ENCODE assay signal across 19 cellular contexts in the genomic region with DNA sequence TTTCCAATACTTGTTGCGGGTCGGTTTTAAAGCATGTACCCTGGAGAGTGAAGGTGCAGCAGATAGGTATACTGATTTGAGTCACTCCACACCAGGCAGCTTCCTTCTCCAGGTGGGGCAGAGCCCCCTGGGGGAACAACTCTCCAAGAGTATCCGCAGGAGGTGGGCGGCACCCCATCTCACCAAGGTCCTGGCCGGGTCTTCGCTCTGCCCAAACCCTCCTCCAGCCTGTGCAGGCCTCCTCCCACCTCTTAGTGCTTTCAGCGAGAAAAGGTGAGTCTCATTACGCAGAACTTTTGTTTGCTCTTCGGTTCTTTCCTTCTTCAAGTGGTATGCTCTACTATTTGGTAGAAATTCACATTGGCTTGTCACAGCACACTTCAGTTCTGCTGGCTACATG. TPM values are rescaled to one million over a fixed set of nuclear protein-coding genes. Genes with fewer than 3 reads are reported as not detected.
DNase-seq lines count a peak whose midpoint lies in the region; ATAC-seq, FAIRE-seq and TF ChIP-seq lines count a peak whose summit lies in the region.
"Had no signal": no experiment of that assay in that cellular context is flagged by ENCODE, and none has a peak within 500 bp of the region (broad histone marks: within the 10 kb centered on the region; RNA-seq: fewer than 3 reads in every experiment).

No MANE protein-coding gene starts in this region.

- H2AK5ac ChIP-seq in H1 (ENCODE audit: low read depth, low read length): no peak overlapping the region

- H3K4me1 Mint-ChIP-seq in stimulated activated memory B cell treated with anti-CD40 and anti-IgM and Interleukin-4, amounts not matched to agents 10 μg/mL and 1 μg/mL and 100 μg/mL, for 72 hours: peaks cover 19% of the 10 kb centered on the region

- no peak for TF ChIP-seq RAD21 in H1 (IDR thresholded peaks at IDR 0.05 in 1 of 2, conservative IDR thresholded peaks at IDR 0.05 in 1 of 2; ENCODE audit: low read depth in 2 of 2, low read length in 2 of 2)

- H4K8ac ChIP-seq in H1 (ENCODE audit: extremely low read depth, insufficient read depth, low read length): no peak overlapping the region

- no peaks in the 10 kb centered on the region for H3K79me1 ChIP-seq in H1 (ENCODE audit: low read depth, low read length)

- H2AFZ ChIP-seq in H1 (ENCODE audit: low read length): no peak overlapping the region

- H3K23ac ChIP-seq in H1 (ENCODE audit: insufficient read length): no peak overlapping the region

- H3K9ac ChIP-seq in H1 (replicated peaks in 1 of 4; ENCODE audit: extremely low read depth in 1 of 4, low read depth in 3 of 4, low read length in 3 of 4): no peak overlapping the region

- CTCF ChIA-PET in HEK293 (lab: Yijun Ruan, JAX): interaction anchor here (2.8 kb wide), 1 partner anchor 10 kb away, joined by 27 read pairs; no protein-coding TSS in a partner anchor
- CTCF ChIA-PET in H1 (lab: Charles Lee; ENCODE audit: partially characterized antibody): interaction anchor here (0.7 to 3.3 kb wide), 3 partner anchors 10 to 50 kb away, joined by 3 to 30 read pairs (median 3); no protein-coding TSS in a partner anchor

- H3K4me1 ChIP-seq in HEK293 (ENCODE audit: control insufficient read depth, insufficient read depth, low read length) (no peaks in the 10 kb centered on the region), H1 (replicated peaks in 1 of 4; ENCODE audit: control insufficient read depth in 3 of 4, insufficient read depth in 4 of 4, low read length in 3 of 4) (no peaks in the 10 kb centered on the region), sigmoid colon (peaks cover 0 to 4% (median 0%) of the 10 kb centered on the region in 4 donors)
- H3K4me1 ChIP-seq: A549 had no signal

- peaks cover 35% of the 10 kb centered on the region for H3K36me3 Mint-ChIP-seq in stimulated activated memory B cell treated with anti-CD40 and anti-IgM and Interleukin-4, amounts not matched to agents 10 μg/mL and 1 μg/mL and 100 μg/mL, for 72 hours

- POLR2A ChIA-PET in HEK293 (lab: Yijun Ruan, JAX): no interaction called here
- POLR2A ChIA-PET in H1 (lab: Charles Lee; ENCODE audit: partially characterized antibody): interaction anchor here (0.6 to 1.8 kb wide), 4 partner anchors 11 to 210 kb away, joined by 3 to 4 read pairs (median 4); a partner anchor contains a TSS

- no peak overlapping the region for H3K56ac ChIP-seq in H1 (replicated peaks; ENCODE audit: insufficient read length, low read depth, low read length)

- peak overlapping the region; percentile 65 for H3K27ac Mint-ChIP-seq in stimulated activated memory B cell treated with anti-CD40 and anti-IgM and Interleukin-4, amounts not matched to agents 10 μg/mL and 1 μg/mL and 100 μg/mL, for 72 hours
- H3K27ac Mint-ChIP-seq: CD14-positive monocyte had no signal

- H2BK20ac ChIP-seq in H1 (ENCODE audit: low read length): no peak overlapping the region

- no peak overlapping the region for H4K91ac ChIP-seq in H1 (replicated peaks; ENCODE audit: insufficient read length, low read length)

- FAIRE-seq in H1 (lab: Jason Lieb, UNC) (no peak), GM12892 (lab: Jason Lieb, UNC) (no peak)
- FAIRE-seq: A549, K562 had no signal

- no peak overlapping the region for H2BK5ac ChIP-seq in H1 (ENCODE audit: low read depth, low read length)

- peak; percentile 31 for DNase-seq in activated effector memory CD4-positive, alpha-beta T cell treated with anti-CD3 and anti-CD28 coated beads, Interleukin-2, amount 50 U/mL, for 16 hours
- no peak for DNase-seq in activated effector memory CD4-positive, alpha-beta T cell treated with Interleukin-2 at 50 U/mL for 16 hours
- no peak for DNase-seq in H1 (ENCODE audit: low read depth in 1 of 2, low spot score in 2 of 2)
- DNase-seq in GM12892 (ENCODE audit: insufficient read length): no peak
- no peak for DNase-seq in NCI-H2081 treated with DMSO at 0.1 percent for 48 hours (lab: John Stamatoyannopoulos, UW)
- no peak for DNase-seq in sigmoid colon
- DNase-seq: COR-L47; GOT3; NCI-H1436; NCI-H2029 treated with DMSO at 0.1 percent for 48 hours; NCI-H524 treated with DMSO at 0.1 percent for 48 hours; NK-92 treated with Interleukin-12 subunit alpha and Interleukin-12 subunit beta, amount 100 ng/mL, for 24 hours; SHP77 treated with DMSO at 0.1 percent for 48 hours had no signal

- peaks cover 0 to 4% of the 10 kb centered on the region in 2 experiments for H4K20me1 ChIP-seq in H1 (replicated peaks in 1 of 2; ENCODE audit: control insufficient read depth in 1 of 2, insufficient read depth in 2 of 2, low read length in 2 of 2)

- H3K9me3 ChIP-seq in HEK293 (ENCODE audit: control insufficient read depth, insufficient read depth, low read depth, low read length): no peaks in the 10 kb centered on the region
- no peaks in the 10 kb centered on the region for H3K9me3 ChIP-seq in H1 (ENCODE audit: insufficient read depth in 2 of 2, low read depth in 1 of 2, low read length in 1 of 2)
- no peaks in the 10 kb centered on the region for H3K9me3 ChIP-seq in sigmoid colon
- H3K9me3 ChIP-seq: A549 had no signal

- H3K27ac ChIP-seq in HEK293 (ENCODE audit: extremely low read depth, low read depth, low read length): no peak overlapping the region
- no peak overlapping the region for H3K27ac ChIP-seq in H1 (ENCODE audit: low read depth, low read length)
- no peak overlapping the region for H3K27ac ChIP-seq in sigmoid colon
- H3K27ac ChIP-seq: A549 had no signal

- H4K5ac ChIP-seq in H1 (ENCODE audit: insufficient read length, low read depth, low read length): no peak overlapping the region

- no peak overlapping the region for H2BK15ac ChIP-seq in H1 (ENCODE audit: low read length)

- no peaks in the 10 kb centered on the region for H3K27me3 Mint-ChIP-seq in stimulated activated memory B cell treated with anti-CD40 and anti-IgM and Interleukin-4, amounts not matched to agents 10 μg/mL and 1 μg/mL and 100 μg/mL, for 72 hours

- H2BK120ac ChIP-seq in H1 (replicated peaks; ENCODE audit: low read depth, low read length): no peak overlapping the region

- no peaks in the 10 kb centered on the region for H3K23me2 ChIP-seq in H1 (ENCODE audit: low read depth, low read length)

- no peak overlapping the region for H2BK12ac ChIP-seq in H1 (ENCODE audit: low read depth, low read length)

- no peak overlapping the region for H3K4me2 ChIP-seq in H1 (ENCODE audit: insufficient read depth in 1 of 2, low read depth in 2 of 2, low read length in 2 of 2)
- H3K4me2 ChIP-seq: A549 had no signal

- H3K36me3 ChIP-seq in HEK293 (ENCODE audit: control insufficient read depth in 2 of 2, insufficient read depth in 1 of 2, low read length in 2 of 2) (peaks cover 2 to 58% of the 10 kb centered on the region in 2 experiments; a peak in 2 of 3 replicates), H1 (ENCODE audit: control insufficient read depth in 2 of 4, insufficient read depth in 4 of 4, low read length in 3 of 4) (peaks cover 13 to 26% (median 22%) of the 10 kb centered on the region in 4 experiments), sigmoid colon (peaks cover 23 to 89% (median 25%) of the 10 kb centered on the region in 4 donors)

- no peak overlapping the region for H3K4ac ChIP-seq in H1 (replicated peaks; ENCODE audit: insufficient read length, low read depth, low read length)

- no peaks in the 10 kb centered on the region for H3K79me2 ChIP-seq in H1 (ENCODE audit: control insufficient read depth in 1 of 2, insufficient read depth in 2 of 2, low read length in 2 of 2)

- 87% methylated on average over 9 of the region's 9 CpGs; no CpG with 5 or more reads in 1 of the 2 experiments for WGBS in H1 (ENCODE audit: extremely low coverage in 1 of 2, insufficient coverage in 1 of 2, insufficient read length in 1 of 2, insufficient replicate concordance in 2 of 2, low coverage in 1 of 2, low lambda C conversion rate in 2 of 2, missing lambda C conversion rate in 1 of 2), 2 experiments
- WGBS in sigmoid colon, 2 donors: 86 to 87% methylated on average over 9 of the region's 9 CpGs

- H3K14ac ChIP-seq in H1 (ENCODE audit: insufficient read length): no peak overlapping the region

- no peak for ATAC-seq in stimulated activated memory B cell treated with anti-CD40 and anti-IgM and Interleukin-4, amounts not matched to agents 10 μg/mL and 1 μg/mL and 100 μg/mL, for 72 hours
- ATAC-seq: A549, K562, SK-N-SH treated with all-trans-retinoic acid at 6 μM for 48 hours had no signal

- H3K4me3 ChIP-seq in HEK293 (ENCODE audit: low read depth, low read length) (no peak overlapping the region), H1 (ENCODE audit: extremely low read depth in 1 of 4, insufficient read depth in 2 of 4, low read depth in 3 of 4, low read length in 4 of 4) (no peak overlapping the region), sigmoid colon (no peak overlapping the region)
- H3K4me3 ChIP-seq: A549, K562 had no signal

- no peaks in the 10 kb centered on the region for H3K27me3 ChIP-seq in H1 (replicated peaks in 1 of 4; ENCODE audit: control insufficient read depth in 3 of 4, extremely low read depth in 1 of 4, insufficient read depth in 3 of 4, low read length in 3 of 4)
- no peaks in the 10 kb centered on the region for H3K27me3 ChIP-seq in sigmoid colon

- no peak overlapping the region for H3K18ac ChIP-seq in H1 (ENCODE audit: extremely low read depth, low read length)

- no peaks in the 10 kb centered on the region for H3K9me3 Mint-ChIP-seq in stimulated activated memory B cell treated with anti-CD40 and anti-IgM and Interleukin-4, amounts not matched to agents 10 μg/mL and 1 μg/mL and 100 μg/mL, for 72 hours

- intact Hi-C loops in sigmoid colon (cut with DNase I): no loop called here

- no peak for TF ChIP-seq POLR2A in H1 (IDR thresholded peaks at IDR 0.05; ENCODE audit: control extremely low read depth in 1 of 2, low read depth in 2 of 2, low read length in 2 of 2)
- TF ChIP-seq POLR2A in GM12892 (IDR thresholded peaks at IDR 0.05; ENCODE audit: low read depth, low read length): no peak
- no peak for TF ChIP-seq POLR2A in sigmoid colon (IDR thresholded peaks at IDR 0.05)

- no peak overlapping the region for H3K4me3 Mint-ChIP-seq in stimulated activated memory B cell treated with anti-CD40 and anti-IgM and Interleukin-4, amounts not matched to agents 10 μg/mL and 1 μg/mL and 100 μg/mL, for 72 hours
- H3K4me3 Mint-ChIP-seq: CD14-positive monocyte had no signal

- TF ChIP-seq CTCF in HEK293 (tag by site-specific recombination; IDR thresholded peaks at IDR 0.05): no peak
- TF ChIP-seq CTCF in H1 (IDR thresholded peaks at IDR 0.05; ENCODE audit: control extremely low read depth in 1 of 3, insufficient read depth in 1 of 3, low read depth in 1 of 3, low read length in 3 of 3): no peak
- TF ChIP-seq CTCF in sigmoid colon (IDR thresholded peaks at IDR 0.05): no peak

- no peak for TF ChIP-seq EP300 in H1 (IDR thresholded peaks at IDR 0.05; ENCODE audit: borderline replicate concordance in 1 of 2, low read depth in 2 of 2, low read length in 2 of 2)
- TF ChIP-seq EP300 in sigmoid colon (IDR thresholded peaks at IDR 0.05): no peak

RNA-seq across cellular contexts. Expression of a gene that starts 13.7 kb away (rescaled TPM):
- 0.29 and 0.63 TPM in 2 replicates for total RNA-seq in H1 (2021; fragmentation: NEBNext Ultra II Directional; extraction: Animal tissue kit (Norgen Biotek cat#: 25700))
- polyA plus RNA-seq in H1 (2011; rRNA removed) (1.3 and 1.4 TPM in 2 replicates), sigmoid colon (1 to 10 TPM in 2 of 3 donors, under 1 TPM in 1; 0.69 to 2.1 (median 1.2) TPM)
- 1.2 TPM for polyA plus RNA-seq in H1 (2011; cell fraction: cytosol; rRNA removed)
- 2.3 TPM for polyA plus RNA-seq in H1 (2011; cell fraction: nucleus; rRNA removed)
- polyA plus RNA-seq in H1 (2012, experiment 1 of 2): 0.72 to 1.4 TPM (median 1.2 TPM) in 4 replicates
- 0.72 TPM for polyA plus RNA-seq in H1 (2012, experiment 2 of 2)
- 0.83 TPM for polyA plus RNA-seq in H1 (2013, experiment 1 of 2)
- polyA plus RNA-seq in H1 (2013, experiment 2 of 2): 1.1 TPM
- polyA minus RNA-seq in H1 (2011; rRNA and poly(A)+ RNA removed): 1.2 and 1.5 TPM in 2 replicates
- 0.81 TPM for polyA minus RNA-seq in H1 (2011; cell fraction: cytosol; rRNA and poly(A)+ RNA removed)
- polyA minus RNA-seq in H1 (2011; cell fraction: nucleus; rRNA and poly(A)+ RNA removed): 0.40 TPM
- 1.1 TPM for polyA plus RNA-seq in GM12892 (2012; ENCODE audit: missing spikeins)
- 10 to 100 TPM in 3 of 4 donors, 1 to 10 TPM in 1; 4.3 to 14.0 (median 11.7) TPM for total RNA-seq in sigmoid colon

RNA-seq across cellular contexts. Expression of a gene that starts 14.3 kb away (rescaled TPM):
- total RNA-seq in H1 (2021; fragmentation: NEBNext Ultra II Directional; extraction: Animal tissue kit (Norgen Biotek cat#: 25700)): 0.48 and 0.52 TPM in 2 replicates
- 0.35 and 0.39 TPM in 2 replicates for polyA plus RNA-seq in H1 (2011; rRNA removed)
- 0.43 TPM for polyA plus RNA-seq in H1 (2011; cell fraction: cytosol; rRNA removed)
- 1.0 TPM for polyA plus RNA-seq in H1 (2011; cell fraction: nucleus; rRNA removed)
- 0.22 to 1.1 TPM (median 0.68 TPM) in 4 replicates for polyA plus RNA-seq in H1 (2012, experiment 1 of 2)
- polyA plus RNA-seq in H1 (2012, experiment 2 of 2): 1.4 TPM
- polyA plus RNA-seq in H1 (2013, experiment 1 of 2): 0.26 TPM
- polyA plus RNA-seq in H1 (2013, experiment 2 of 2): 0.22 TPM
- 0.63 and 1.3 TPM in 2 replicates for polyA minus RNA-seq in H1 (2011; rRNA and poly(A)+ RNA removed)
- not detected for polyA minus RNA-seq in H1 (2011; cell fraction: cytosol; rRNA and poly(A)+ RNA removed)
- 1.9 TPM for polyA minus RNA-seq in H1 (2011; cell fraction: nucleus; rRNA and poly(A)+ RNA removed)
- 0.53 TPM for polyA plus RNA-seq in GM12892 (2012; ENCODE audit: missing spikeins)
- 1 to 10 TPM in 1 of 4 donors, under 1 TPM in 2, not detected in 1; 0.36 to 1.2 (median 0.81) TPM for total RNA-seq in sigmoid colon
- under 1 TPM in 1 of 3 donors, not detected in 2; 0.25 TPM for polyA plus RNA-seq in sigmoid colon
- total RNA-seq: K562 had no signal

RNA-seq across cellular contexts. Expression of a gene that starts 52.0 kb away (rescaled TPM):
- total RNA-seq in H1 (2021; fragmentation: NEBNext Ultra II Directional; extraction: Animal tissue kit (Norgen Biotek cat#: 25700)): 39.1 and 46.0 TPM in 2 replicates
- 36.2 and 37.2 TPM in 2 replicates for polyA plus RNA-seq in H1 (2011; rRNA removed)
- 32.4 TPM for polyA plus RNA-seq in H1 (2011; cell fraction: cytosol; rRNA removed)
- polyA plus RNA-seq in H1 (2011; cell fraction: nucleus; rRNA removed): 106 TPM
- polyA plus RNA-seq in H1 (2012, experiment 1 of 2): 22.0 to 28.6 TPM (median 27.4 TPM) in 4 replicates
- 5.3 TPM for polyA plus RNA-seq in H1 (2012, experiment 2 of 2)
- polyA plus RNA-seq in H1 (2013, experiment 1 of 2): 22.7 TPM
- polyA plus RNA-seq in H1 (2013, experiment 2 of 2): 19.1 TPM
- polyA minus RNA-seq in H1 (2011; rRNA and poly(A)+ RNA removed): 125 and 138 TPM in 2 replicates
- polyA minus RNA-seq in H1 (2011; cell fraction: cytosol; rRNA and poly(A)+ RNA removed): 31.8 TPM
- polyA minus RNA-seq in H1 (2011; cell fraction: nucleus; rRNA and poly(A)+ RNA removed): 147 TPM
- polyA plus RNA-seq in GM12892 (2012; ENCODE audit: missing spikeins): 17.0 TPM
- 10 to 100 TPM; 35.3 to 55.9 (median 36.4) TPM for total RNA-seq in sigmoid colon
- polyA plus RNA-seq in sigmoid colon: 10 to 100 TPM in 1 of 3 donors, 1 to 10 TPM in 2; 4.2 to 15.8 (median 4.8) TPM
